Comparison of ENCODE assay signal across 1 cellular context in the genomic region with DNA sequence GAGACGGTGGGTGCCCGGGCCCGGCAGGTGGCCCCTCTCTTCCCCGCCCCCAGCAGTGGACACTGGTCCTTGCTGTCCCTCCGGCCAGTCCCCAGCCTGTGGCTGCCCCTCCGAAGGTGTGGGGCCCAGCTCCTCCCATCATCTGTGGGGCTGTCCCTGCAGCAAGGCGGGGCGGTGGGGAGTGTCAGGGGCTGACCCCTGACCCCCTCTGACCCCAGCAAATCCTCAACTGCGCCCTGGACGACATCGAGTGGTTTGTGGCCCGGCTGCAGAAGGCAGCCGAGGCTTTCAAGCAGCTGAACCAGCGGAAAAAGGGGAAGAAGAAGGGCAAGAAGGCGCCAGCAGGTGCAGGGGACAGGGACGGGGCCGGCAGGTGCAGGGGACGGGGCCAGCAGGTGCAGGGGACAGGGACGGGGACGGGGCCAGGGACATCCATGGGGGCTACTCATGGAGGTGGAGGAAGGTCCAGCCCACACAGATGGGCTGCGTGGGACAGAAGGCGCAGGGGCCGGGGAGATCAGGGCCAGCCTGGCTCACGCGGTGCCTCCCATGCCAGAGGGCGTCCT.
TF ChIP-seq lines count a peak whose summit lies in the region.

No MANE protein-coding gene starts in this region.

TF ChIP-seq in HepG2, 621 proteins besides CTCF, POLR2A, EP300 and RAD21:
- TF ChIP-seq AGO2 (optimal IDR thresholded peaks at IDR 0.05; ENCODE audit: low read depth, low read length): peak; percentile 68
- TF ChIP-seq SYNCRIP (IDR thresholded peaks at IDR 0.05; ENCODE audit: insufficient read depth, low read depth, low read length): no peak
